Comparison of ENCODE assay signal across 26 cellular contexts in genomic region chr2:14804912-14805311, GRCh38.
"Had no signal": no experiment of that assay in that cellular context is flagged by ENCODE, and none has a peak within 500 bp of the region (broad histone marks: within the 10 kb centered on the region; RNA-seq: fewer than 3 reads in every experiment).

No MANE protein-coding gene starts in this region.

- H3K27ac ChIP-seq: breast epithelium, hepatocyte, left ventricle myocardium inferior, parathyroid adenoma, upper lobe of right lung had no signal

- H3K27me3 Mint-ChIP-seq: activated naive CD8-positive, alpha-beta T cell treated with anti-CD3 and anti-CD28 coated beads for 36 hours; activated T-cell treated with anti-CD3 and anti-CD28 coated beads, Interleukin-2, amount 50 U/mL, for 24 hours; central memory CD8-positive, alpha-beta T cell had no signal

- H3K4me1 Mint-ChIP-seq: activated naive CD8-positive, alpha-beta T cell treated with anti-CD3 and anti-CD28 coated beads for 36 hours; activated T-helper 17 cell treated with anti-CD3 and anti-CD28 coated beads, Interleukin-2, amount 50 U/mL, for 72 hours; central memory CD8-positive, alpha-beta T cell; immature natural killer cell had no signal

- DNase-seq: activated CD4-positive, alpha-beta T cell treated with anti-CD3 and anti-CD28 coated beads, Interleukin-2, amount 50 U/mL, for 4 hours; activated CD8-positive, alpha-beta memory T cell treated with anti-CD3 and anti-CD28 coated beads for 24 hours; activated CD8-positive, alpha-beta memory T cell treated with anti-CD3 and anti-CD28 coated beads, Interleukin-2, amount 50 U/mL, for 4 hours; activated naive CD4-positive, alpha-beta T cell; activated naive CD8-positive, alpha-beta T cell treated with anti-CD3 and anti-CD28 coated beads for 36 hours; activated T-cell treated with anti-CD3 and anti-CD28 coated beads, Interleukin-2, amount 50 U/mL, for 24 hours; amniotic stem cell; effector memory CD4-positive, alpha-beta T cell; glutamatergic neuron; immature natural killer cell; left ventricle myocardium inferior; nucleus accumbens; right cardiac atrium; stimulated activated CD4-positive, alpha-beta T cell treated with anti-CD3 and anti-CD28 coated beads, Interleukin-12 subunit alpha, Interleukin-12 subunit beta, amount 100 ng/mL, for 4 hours; stimulated activated CD4-positive, alpha-beta T cell treated with anti-CD3 and anti-CD28 coated beads, Interleukin-4, amount 100 ng/mL, for 4 hours; stimulated activated naive CD8-positive, alpha-beta T cell treated with anti-CD3 and anti-CD28 coated beads, Interleukin-15, Interleukin-2, amounts not matched to agents 100 U/mL and 50 U/mL, for 24 hours; T1000; upper lobe of right lung had no signal

- H3K9me3 Mint-ChIP-seq: activated T-cell treated with anti-CD3 and anti-CD28 coated beads, Interleukin-2, amount 50 U/mL, for 24 hours; central memory CD8-positive, alpha-beta T cell had no signal

- H3K36me3 Mint-ChIP-seq: activated naive CD8-positive, alpha-beta T cell treated with anti-CD3 and anti-CD28 coated beads for 36 hours; immature natural killer cell had no signal

- H3K4me3 Mint-ChIP-seq: activated naive CD8-positive, alpha-beta T cell treated with anti-CD3 and anti-CD28 coated beads for 36 hours; activated T-cell treated with anti-CD3 and anti-CD28 coated beads, Interleukin-2, amount 50 U/mL, for 24 hours; activated T-helper 17 cell treated with anti-CD3 and anti-CD28 coated beads, Interleukin-2, amount 50 U/mL, for 72 hours; central memory CD8-positive, alpha-beta T cell; immature natural killer cell; nephron; WTC11 had no signal

- ATAC-seq: activated T-helper 17 cell treated with anti-CD3 and anti-CD28 coated beads, Interleukin-2, amount 50 U/mL, for 72 hours; esophagus mucosa; right cardiac atrium; stimulated activated naive CD8-positive, alpha-beta T cell treated with anti-CD3 and anti-CD28 coated beads, Interleukin-15, Interleukin-2, amounts not matched to agents 100 U/mL and 50 U/mL, for 24 hours; upper lobe of right lung; WTC11 had no signal

- H3K27ac Mint-ChIP-seq: activated naive CD8-positive, alpha-beta T cell treated with anti-CD3 and anti-CD28 coated beads for 36 hours; activated T-cell treated with anti-CD3 and anti-CD28 coated beads, Interleukin-2, amount 50 U/mL, for 24 hours; activated T-helper 17 cell treated with anti-CD3 and anti-CD28 coated beads, Interleukin-2, amount 50 U/mL, for 72 hours; immature natural killer cell; WTC11 had no signal
